ENCODE assay signal across 17 cellular contexts in genomic region chr22:21030621-21031544, GRCh38. TPM values are rescaled to one million over a fixed set of nuclear protein-coding genes. Genes with fewer than 3 reads are reported as not detected.
DNase-seq lines count a peak whose midpoint lies in the region; ATAC-seq and TF ChIP-seq lines count a peak whose summit lies in the region.
"Had no signal": no experiment of that assay in that cellular context is flagged by ENCODE, and none has a peak within 500 bp of the region (broad histone marks: within the 10 kb centered on the region; RNA-seq: fewer than 3 reads in every experiment).

No MANE protein-coding gene starts in this region.

- H3K4me1 Mint-ChIP-seq in WTC11 (peaks cover 6% of the 10 kb centered on the region), endothelial cell (ENCODE audit: unreplicated experiment) (no peaks in the 10 kb centered on the region)

- H3K4me3 ChIP-seq in neuronal stem cell (ENCODE audit: low read length in 2 of 2): no peak overlapping the region

- peaks cover 33% of the 10 kb centered on the region for H3K27me3 Mint-ChIP-seq in WTC11 (ENCODE audit: low read depth)
- peaks cover 11% of the 10 kb centered on the region for H3K27me3 Mint-ChIP-seq in endothelial cell (ENCODE audit: unreplicated experiment)

- no peak overlapping the region for H3K27ac ChIP-seq in neuronal stem cell (replicated peaks; ENCODE audit: low read length)
- H3K27ac ChIP-seq: Peyer's patch had no signal

- peaks cover 1% of the 10 kb centered on the region for H3K79me1 ChIP-seq in neuronal stem cell (ENCODE audit: low read depth, low read length)

- CTCF ChIA-PET in WTC11 (lab: Charles Lee): interaction anchor here (0.9 to 2.4 kb wide), 3 partner anchors 10 to 145 kb away, joined by 3 to 16 read pairs (median 9); no protein-coding TSS in a partner anchor

- H3K4me2 ChIP-seq in neuronal stem cell (ENCODE audit: insufficient read depth, low read length, poor library complexity, severe bottlenecking): no peak overlapping the region

- H4K8ac ChIP-seq in neuronal stem cell (ENCODE audit: low read depth, low read length): no peak overlapping the region

- POLR2A ChIA-PET in WTC11 (lab: Charles Lee): no interaction called here

- H3K36me3 Mint-ChIP-seq in WTC11: no peaks in the 10 kb centered on the region
- no peaks in the 10 kb centered on the region for H3K36me3 Mint-ChIP-seq in endothelial cell (ENCODE audit: low read depth, unreplicated experiment)

- peak overlapping the region; percentile 77 for H2BK5ac ChIP-seq in neuronal stem cell (ENCODE audit: low read length)

- H3K18ac ChIP-seq in neuronal stem cell (ENCODE audit: low read length): peak overlapping the region; percentile 96

- peak overlapping the region; percentile 89 for H2BK12ac ChIP-seq in neuronal stem cell (ENCODE audit: low read length)

- H3K4me1 ChIP-seq in neuronal stem cell (ENCODE audit: control insufficient read depth in 2 of 2, insufficient read depth in 1 of 2, low read depth in 1 of 2, low read length in 2 of 2): peaks cover 6 to 18% of the 10 kb centered on the region in 2 donors

- no peak overlapping the region for H2AFZ ChIP-seq in neuronal stem cell (ENCODE audit: low read length)

- in situ Hi-C loops in G401 (cut with HindIII; ENCODE audit: low sequenced_read_pairs): no loop called here

- H2BK15ac ChIP-seq in neuronal stem cell (ENCODE audit: low read length): peak overlapping the region; percentile 86

- peaks cover 0 to 51% (median 18%) of the 10 kb centered on the region in 3 experiments for H3K27me3 ChIP-seq in neuronal stem cell (ENCODE audit: control insufficient read depth in 3 of 3, insufficient read depth in 3 of 3, low read depth in 1 of 3, low read length in 3 of 3)

- H3K4ac ChIP-seq in neuronal stem cell (ENCODE audit: low read length): no peak overlapping the region

- H3K23ac ChIP-seq in neuronal stem cell (ENCODE audit: low read depth, low read length, poor library complexity): peak overlapping the region; percentile 93

- H3K4me3 Mint-ChIP-seq in WTC11 (peak overlapping the region; percentile 68), endothelial cell (ENCODE audit: unreplicated experiment) (peak overlapping the region; percentile 25)

- WGBS in neuronal stem cell (ENCODE audit: extremely low coverage in 2 of 2, insufficient read length in 2 of 2, insufficient replicate concordance in 1 of 2), 2 donors: no CpG with 5 or more reads among the region's 40 CpGs

- peak overlapping the region; percentile 43 for H2AK5ac ChIP-seq in neuronal stem cell (ENCODE audit: low read depth, low read length)

- no peak for TF ChIP-seq CTCF in WTC11 (IDR thresholded peaks at IDR 0.05)
- no peak for TF ChIP-seq CTCF in endothelial cell (IDR thresholded peaks at IDR 0.05; ENCODE audit: unreplicated experiment)

- no peaks in the 10 kb centered on the region for H3K36me3 ChIP-seq in neuronal stem cell (replicated peaks in 1 of 2; ENCODE audit: control insufficient read depth in 2 of 2, insufficient read depth in 2 of 2, low read length in 2 of 2)
- H3K36me3 ChIP-seq: Peyer's patch had no signal

- H3K27ac Mint-ChIP-seq in WTC11 (no peak overlapping the region), endothelial cell (ENCODE audit: unreplicated experiment) (no peak overlapping the region)

- H3K9me3 ChIP-seq in neuronal stem cell (replicated peaks in 1 of 2; ENCODE audit: control insufficient read depth in 2 of 2, insufficient read depth in 1 of 2, low read depth in 1 of 2, low read length in 2 of 2): peaks cover 0 to 2% of the 10 kb centered on the region in 2 donors
- H3K9me3 ChIP-seq: Peyer's patch had no signal

- no peak overlapping the region for H2BK120ac ChIP-seq in neuronal stem cell (ENCODE audit: low read depth, low read length)

- peak overlapping the region; percentile 39 for H3K14ac ChIP-seq in neuronal stem cell (ENCODE audit: low read length)

- H3K9ac ChIP-seq in neuronal stem cell (ENCODE audit: low read depth, low read length, poor library complexity): peak overlapping the region; percentile 75

- H4K91ac ChIP-seq in neuronal stem cell (ENCODE audit: low read depth, low read length, poor library complexity): no peak overlapping the region

- peak; percentile 71 for DNase-seq in G401 (ENCODE audit: low spot score)
- no peak for DNase-seq in WTC11 (ENCODE audit: low spot score)
- no peak for DNase-seq in endothelial cell (ENCODE audit: low spot score)
- DNase-seq in neuronal stem cell (ENCODE audit: low spot score): no peak
- DNase-seq in NCI-H524 treated with DMSO at 0.1 percent for 48 hours (lab: John Stamatoyannopoulos, UW): no peak
- DNase-seq in SW480 (ENCODE audit: low spot score): no peak
- no peak for DNase-seq in SW 1271 (lab: John Stamatoyannopoulos, UW)
- DNase-seq: NCI-H1105 treated with DMSO at 0.1 percent for 48 hours, NCI-H187 treated with DMSO at 0.1 percent for 48 hours, NCI-H2171, NCI-H82, Peyer's patch, Right ventricle myocardium superior had no signal

- H3K9me3 Mint-ChIP-seq in WTC11: no peaks in the 10 kb centered on the region
- no peaks in the 10 kb centered on the region for H3K9me3 Mint-ChIP-seq in endothelial cell (ENCODE audit: unreplicated experiment)

- no peak for ATAC-seq in WTC11
- no peak for ATAC-seq in HG03520 (IDR thresholded peaks at IDR 0.05; ENCODE audit: unreplicated experiment)

TF ChIP-seq in WTC11, 78 proteins besides CTCF, POLR2A, EP300 and RAD21:
- no peak for TF ChIP-seq ZNF317 (CRISPR knock-in tag; IDR thresholded peaks at IDR 0.05; ENCODE audit: borderline replicate concordance, low read depth)
- no peak for TF ChIP-seq MYBL2 (CRISPR knock-in tag; IDR thresholded peaks at IDR 0.05)
TF ChIP-seq in WTC11: peak in this region for 0.

RNA-seq across cellular contexts. Expression of gene SLC7A4, which starts 1.5 kb away (rescaled TPM):
- total RNA-seq in G401 (2014; rRNA removed; shearing (Covaris generic)): not detected in 2 replicates
- total RNA-seq in WTC11 (2021) (0.21 to 0.50 TPM (median 0.37 TPM) in 3 replicates), endothelial cell (ENCODE audit: unreplicated experiment) (not detected)
- 0.18 TPM for polyA plus RNA-seq in neuronal stem cell (2013, experiment 1 of 2)
- 0.24 TPM for polyA plus RNA-seq in neuronal stem cell (2013, experiment 2 of 2)
- total RNA-seq: H4, NCI-H460 had no signal

RNA-seq across cellular contexts. Expression of gene LRRC74B, which starts 14.9 kb away (rescaled TPM):
- total RNA-seq in G401 (2014; rRNA removed; shearing (Covaris generic)): not detected in 2 replicates
- total RNA-seq in WTC11 (2021) (not detected in 3 replicates), endothelial cell (ENCODE audit: unreplicated experiment) (not detected)
- not detected for polyA plus RNA-seq in neuronal stem cell (2013, experiment 1 of 2)
- 0.01 TPM for polyA plus RNA-seq in neuronal stem cell (2013, experiment 2 of 2)
- total RNA-seq: H4, NCI-H460, Peyer's patch, Right ventricle myocardium superior had no signal
- polyA plus RNA-seq: BJ had no signal

RNA-seq across cellular contexts. Expression of gene P2RX6, which starts 15.9 kb away (rescaled TPM):
- 0.98 and 1.1 TPM in 2 replicates for total RNA-seq in G401 (2014; rRNA removed; shearing (Covaris generic))
- total RNA-seq in WTC11 (2021) (0.13 to 0.69 TPM (median 0.30 TPM) in 3 replicates), endothelial cell (ENCODE audit: unreplicated experiment) (not detected)
- 0.43 TPM for polyA plus RNA-seq in neuronal stem cell (2013, experiment 1 of 2)
- 0.53 TPM for polyA plus RNA-seq in neuronal stem cell (2013, experiment 2 of 2)

RNA-seq across cellular contexts. Expression of gene THAP7, which starts 29.0 kb away (rescaled TPM):
- 70.5 and 73.5 TPM in 2 replicates for total RNA-seq in G401 (2014; rRNA removed; shearing (Covaris generic))
- total RNA-seq in WTC11 (2021) (18.7 to 23.9 TPM (median 19.3 TPM) in 3 replicates), endothelial cell (ENCODE audit: unreplicated experiment) (13.5 TPM)
- polyA plus RNA-seq in neuronal stem cell (2013, experiment 1 of 2): 26.5 TPM
- 28.4 TPM for polyA plus RNA-seq in neuronal stem cell (2013, experiment 2 of 2)

RNA-seq across cellular contexts. Expression of gene LZTR1, which starts 48.8 kb away (rescaled TPM):
- 41.5 and 67.0 TPM in 2 replicates for total RNA-seq in G401 (2014; rRNA removed; shearing (Covaris generic))
- total RNA-seq in WTC11 (2021): 38.3 to 44.5 TPM (median 40.1 TPM) in 3 replicates
- total RNA-seq in endothelial cell (ENCODE audit: unreplicated experiment): 113 TPM
- 16.5 TPM for polyA plus RNA-seq in neuronal stem cell (2013, experiment 1 of 2)
- polyA plus RNA-seq in neuronal stem cell (2013, experiment 2 of 2): 16.1 TPM
